In genomic region chr1:198888379-198888778, GRCh38 we compare ENCODE assay signal across 21 cellular contexts.
"Had no signal": no experiment of that assay in that cellular context is flagged by ENCODE, and none has a peak within 500 bp of the region (broad histone marks: within the 10 kb centered on the region; RNA-seq: fewer than 3 reads in every experiment).

No MANE protein-coding gene starts in this region.

- H3K4me1 ChIP-seq: esophagus squamous epithelium, gastroesophageal sphincter, psoas muscle, right atrium auricular region, tibial artery, uterus had no signal

- H3K27me3 Mint-ChIP-seq: activated naive CD8-positive, alpha-beta T cell treated with anti-CD3 and anti-CD28 coated beads for 36 hours; naive thymus-derived CD8-positive, alpha-beta T cell; stimulated activated naive CD8-positive, alpha-beta T cell treated with anti-CD3 and anti-CD28 coated beads, Interleukin-15, amount 100 ng/mL, for 72 hours had no signal

- H3K27me3 ChIP-seq: esophagus squamous epithelium, gastroesophageal sphincter, neutrophil, pancreas, right atrium auricular region, tibial artery, uterus had no signal

- H3K4me3 ChIP-seq: esophagus squamous epithelium, gastroesophageal sphincter, left ventricle myocardium inferior, pancreas, psoas muscle, right atrium auricular region, tibial artery, uterus had no signal

- H3K4me1 Mint-ChIP-seq: endodermal cell; stimulated activated effector memory CD8-positive, alpha-beta T cell treated with anti-CD3 and anti-CD28 coated beads, Interleukin-12 subunit alpha, Interleukin-12 subunit beta, amount 100 ng/mL, for 72 hours had no signal

- H3K27ac ChIP-seq: esophagus squamous epithelium, gastroesophageal sphincter, left ventricle myocardium inferior, neutrophil, pancreas, psoas muscle, right atrium auricular region, tibial artery, uterus had no signal

- FAIRE-seq: pancreas had no signal

- H3K4me3 Mint-ChIP-seq: activated naive CD8-positive, alpha-beta T cell treated with anti-CD3 and anti-CD28 coated beads for 36 hours; endodermal cell; naive thymus-derived CD8-positive, alpha-beta T cell; stimulated activated effector memory CD8-positive, alpha-beta T cell treated with anti-CD3 and anti-CD28 coated beads, Interleukin-12 subunit alpha, Interleukin-12 subunit beta, amount 100 ng/mL, for 72 hours; stimulated activated naive CD8-positive, alpha-beta T cell treated with anti-CD3 and anti-CD28 coated beads, Interleukin-15, amount 100 ng/mL, for 72 hours had no signal

- H3K36me3 ChIP-seq: esophagus squamous epithelium, gastroesophageal sphincter, left ventricle myocardium inferior, neutrophil, pancreas, right atrium auricular region, tibial artery, uterus had no signal

- DNase-seq: activated CD4-positive, alpha-beta T cell treated with anti-CD3 and anti-CD28 coated beads for 1 hour; activated gamma-delta T cell treated with Interleukin-2 at 50 U/mL for 16 hours; activated naive CD8-positive, alpha-beta T cell treated with anti-CD3 and anti-CD28 coated beads for 36 hours; activated T-cell treated with anti-CD3 and anti-CD28 coated beads, Interleukin-2, amount 50 U/mL, for 1 hour; cerebellar nuclear complex; cortex of kidney; endodermal cell; esophagus squamous epithelium; head of caudate nucleus; hypothalamus; left ventricle myocardium inferior; naive thymus-derived CD8-positive, alpha-beta T cell; pancreas; psoas muscle; stimulated activated naive CD8-positive, alpha-beta T cell treated with anti-CD3 and anti-CD28 coated beads, Interleukin-15, amount 100 ng/mL, for 72 hours; tibial artery; uterus had no signal

- H3K9me3 ChIP-seq: esophagus squamous epithelium, gastroesophageal sphincter, left ventricle myocardium inferior, neutrophil, pancreas, psoas muscle, right atrium auricular region, tibial artery, uterus had no signal

- H3K9me3 Mint-ChIP-seq: activated naive CD8-positive, alpha-beta T cell treated with anti-CD3 and anti-CD28 coated beads for 36 hours; endodermal cell; naive thymus-derived CD8-positive, alpha-beta T cell; stimulated activated effector memory CD8-positive, alpha-beta T cell treated with anti-CD3 and anti-CD28 coated beads, Interleukin-12 subunit alpha, Interleukin-12 subunit beta, amount 100 ng/mL, for 72 hours; stimulated activated naive CD8-positive, alpha-beta T cell treated with anti-CD3 and anti-CD28 coated beads, Interleukin-15, amount 100 ng/mL, for 72 hours had no signal

- H3K27ac Mint-ChIP-seq: activated naive CD8-positive, alpha-beta T cell treated with anti-CD3 and anti-CD28 coated beads for 36 hours; endodermal cell; naive thymus-derived CD8-positive, alpha-beta T cell; stimulated activated effector memory CD8-positive, alpha-beta T cell treated with anti-CD3 and anti-CD28 coated beads, Interleukin-12 subunit alpha, Interleukin-12 subunit beta, amount 100 ng/mL, for 72 hours; stimulated activated naive CD8-positive, alpha-beta T cell treated with anti-CD3 and anti-CD28 coated beads, Interleukin-15, amount 100 ng/mL, for 72 hours had no signal

- H3K36me3 Mint-ChIP-seq: stimulated activated effector memory CD8-positive, alpha-beta T cell treated with anti-CD3 and anti-CD28 coated beads, Interleukin-12 subunit alpha, Interleukin-12 subunit beta, amount 100 ng/mL, for 72 hours had no signal

- ATAC-seq: gastroesophageal sphincter; naive thymus-derived CD8-positive, alpha-beta T cell; pancreas; psoas muscle; stimulated activated effector memory CD8-positive, alpha-beta T cell treated with anti-CD3 and anti-CD28 coated beads, Interleukin-12 subunit alpha, Interleukin-12 subunit beta, amount 100 ng/mL, for 72 hours; stimulated activated naive CD8-positive, alpha-beta T cell treated with anti-CD3 and anti-CD28 coated beads, Interleukin-15, amount 100 ng/mL, for 72 hours had no signal
